ENCODE assay signal across 16 cellular contexts in the genomic region with DNA sequence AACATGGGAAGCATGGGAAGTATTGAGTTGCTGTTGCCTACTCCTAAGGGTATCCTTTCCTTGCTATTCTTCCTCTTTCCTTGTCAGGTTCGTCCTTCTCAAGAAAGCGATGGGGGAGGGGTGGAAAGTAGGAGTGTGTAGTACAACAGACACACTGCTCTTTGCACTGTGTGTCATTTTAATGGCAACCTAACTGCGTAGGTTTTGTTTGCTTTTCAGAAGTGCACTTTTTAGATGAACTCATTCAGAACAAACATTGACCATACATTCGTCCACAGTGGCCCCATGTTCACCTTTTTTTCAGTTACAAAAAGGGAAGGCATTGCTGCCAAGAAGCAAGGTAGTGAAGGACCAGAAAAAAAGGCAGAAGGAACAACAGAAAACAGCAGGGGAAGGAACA.
"Had no signal": no experiment of that assay in that cellular context is flagged by ENCODE, and none has a peak within 500 bp of the region (broad histone marks: within the 10 kb centered on the region; RNA-seq: fewer than 3 reads in every experiment).

No MANE protein-coding gene starts in this region.

- H3K4me1 ChIP-seq: ascending aorta, esophagus squamous epithelium, foreskin keratinocyte, heart left ventricle, pancreas, tibial nerve had no signal

- FAIRE-seq: bronchial epithelial cell, colon, pancreas had no signal

- ATAC-seq: activated CD4-positive, alpha-beta T cell treated with anti-CD3 and anti-CD28 coated beads for 36 hours; activated CD8-positive, alpha-beta T cell treated with anti-CD3 and anti-CD28 coated beads for 36 hours; foreskin keratinocyte; heart left ventricle; left ventricle myocardium superior; T-cell had no signal

- DNase-seq: activated CD4-positive, alpha-beta T cell treated with anti-CD3 and anti-CD28 coated beads for 36 hours; activated CD8-positive, alpha-beta memory T cell treated with anti-CD3 and anti-CD28 coated beads, Interleukin-2, amount 50 U/mL, for 4 hours; activated CD8-positive, alpha-beta T cell treated with anti-CD3 and anti-CD28 coated beads for 36 hours; esophagus squamous epithelium; foreskin keratinocyte; heart left ventricle; islet precursor cell; left ventricle myocardium superior; naive B cell; pancreas; T-cell had no signal

- H3K9me3 Mint-ChIP-seq: activated CD8-positive, alpha-beta T cell treated with anti-CD3 and anti-CD28 coated beads for 36 hours; T-cell had no signal

- H3K4me1 Mint-ChIP-seq: naive B cell had no signal

- H3K4me3 Mint-ChIP-seq: activated CD4-positive, alpha-beta T cell treated with anti-CD3 and anti-CD28 coated beads for 36 hours; activated CD8-positive, alpha-beta T cell treated with anti-CD3 and anti-CD28 coated beads for 36 hours; naive B cell; T-cell had no signal

- H3K4me3 ChIP-seq: ascending aorta, esophagus squamous epithelium, heart left ventricle, pancreas, tibial nerve had no signal

- H3K36me3 ChIP-seq: ascending aorta, esophagus squamous epithelium, heart left ventricle, pancreas, tibial nerve had no signal

- H3K27ac Mint-ChIP-seq: activated CD4-positive, alpha-beta T cell treated with anti-CD3 and anti-CD28 coated beads for 36 hours; activated CD8-positive, alpha-beta T cell treated with anti-CD3 and anti-CD28 coated beads for 36 hours; naive B cell; T-cell had no signal

- H3K9me3 ChIP-seq: ascending aorta, esophagus squamous epithelium, heart left ventricle, pancreas, tibial nerve had no signal

- H3K27ac ChIP-seq: ascending aorta, esophagus squamous epithelium, foreskin keratinocyte, heart left ventricle, pancreas, tibial nerve, VCaP had no signal

- H3K36me3 Mint-ChIP-seq: naive B cell, T-cell had no signal

- H3K27me3 ChIP-seq: ascending aorta, esophagus squamous epithelium, foreskin keratinocyte, tibial nerve had no signal

- H3K27me3 Mint-ChIP-seq: activated CD8-positive, alpha-beta T cell treated with anti-CD3 and anti-CD28 coated beads for 36 hours had no signal
